ENCODE assay signal across 12 cellular contexts in the genomic region with DNA sequence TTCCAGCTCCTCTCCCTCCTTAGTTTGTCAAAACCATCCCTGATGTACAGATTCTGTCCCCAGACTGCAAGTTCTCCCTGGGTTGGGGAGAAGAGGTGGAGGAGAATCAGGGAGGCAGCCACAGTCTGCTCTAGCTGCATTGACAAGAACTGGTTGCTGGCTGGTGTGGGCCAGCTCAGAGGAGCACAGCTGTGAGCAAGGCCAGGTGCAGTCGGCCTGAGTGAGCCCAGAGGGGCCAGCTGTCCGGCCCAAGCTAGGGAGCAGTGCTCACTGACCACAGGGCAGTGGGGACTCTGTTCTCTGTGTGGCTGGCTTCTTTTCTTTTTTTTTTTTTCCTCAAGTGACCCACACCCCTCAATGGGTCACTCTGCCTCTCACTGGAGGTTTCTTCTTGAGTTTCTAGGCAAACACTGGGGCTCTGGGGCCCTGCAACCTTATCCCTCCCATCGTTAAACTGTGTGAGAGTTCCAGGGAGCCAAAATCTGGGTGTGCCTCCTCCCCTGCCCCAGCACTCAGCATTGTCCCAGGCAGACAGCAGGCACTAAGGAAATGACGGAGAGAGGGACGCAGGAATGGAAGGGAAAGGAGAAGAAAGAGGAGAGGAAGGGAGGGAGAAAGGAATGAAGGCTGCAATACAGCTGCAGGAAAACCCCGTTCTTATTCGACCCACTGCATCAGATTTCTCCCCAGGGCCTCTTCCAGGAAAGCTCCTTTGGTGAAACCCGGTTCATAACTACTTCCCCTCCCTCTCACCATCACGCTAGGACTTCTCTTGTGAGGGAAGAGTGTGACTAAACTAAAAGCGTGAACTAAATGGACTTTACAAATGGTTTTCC. TPM values are rescaled to one million over a fixed set of nuclear protein-coding genes. Genes with fewer than 3 reads are reported as not detected.
A peak's percentile ranks its signal among the peaks of the same experiment; 100 is the strongest.
DNase-seq lines count a peak whose midpoint lies in the region; ATAC-seq and TF ChIP-seq lines count a peak whose summit lies in the region.
"Had no signal": no experiment of that assay in that cellular context is flagged by ENCODE, and none has a peak within 500 bp of the region (broad histone marks: within the 10 kb centered on the region; RNA-seq: fewer than 3 reads in every experiment).

No MANE protein-coding gene starts in this region.

- H2AFZ ChIP-seq in OCI-LY7 (ENCODE audit: low read length) = peak overlapping the region; percentile 66; the same call in 1 of the 2 replicates

- H3K27ac Mint-ChIP-seq in naive thymus-derived CD4-positive, alpha-beta T cell = peak overlapping the region in 2 of 9 donors; percentile 32 to 39

- DNase-seq in KBM-7 = peak; percentile 48
- no peak for DNase-seq in OCI-LY7 (ENCODE audit: low spot score)
- DNase-seq in fibroblast of pulmonary artery (ENCODE audit: low read depth) = peak; percentile 25
- peak; percentile 28 for DNase-seq in renal cortical epithelial cell (ENCODE audit: low read depth)
- DNase-seq in activated CD4-positive, CD25-positive, alpha-beta regulatory T cell (lab: John Stamatoyannopoulos, UW) = no peak
- DNase-seq in naive thymus-derived CD4-positive, alpha-beta T cell = no peak
- DNase-seq: activated T-cell treated with anti-CD3 and anti-CD28 coated beads, Interleukin-2, amount 50 U/mL, for 1 hour; DMS153; kidney glomerular epithelial cell had no signal

- CTCF ChIA-PET in OCI-LY7 (lab: Charles Lee; ENCODE audit: unreplicated experiment) = interaction anchor here (0.6 to 2.0 kb wide), 4 partner anchors 9 to 33 kb away, joined by 3 to 6 read pairs (median 4); no protein-coding TSS in a partner anchor
- CTCF ChIA-PET in naive thymus-derived CD4-positive, alpha-beta T cell (lab: Charles Lee) = no interaction called here

- H3K27me3 ChIP-seq in naive thymus-derived CD4-positive, alpha-beta T cell (ENCODE audit: control insufficient read depth in 2 of 2, insufficient read depth in 2 of 2, low read length in 2 of 2) = no peaks in the 10 kb centered on the region
- H3K27me3 ChIP-seq: cardiac muscle cell had no signal

- peaks cover 9 to 53% (median 16%) of the 10 kb centered on the region in 7 donors for H3K4me1 Mint-ChIP-seq in naive thymus-derived CD4-positive, alpha-beta T cell

- in situ Hi-C loops in KBM-7 (cut with MboI; ENCODE audit: low pct_unique_long_range_greater_than_20kb, low sequenced_read_pairs) = no loop called here

- H3K4me3 ChIP-seq in OCI-LY7 (ENCODE audit: low read depth, low read length, poor library complexity, severe bottlenecking) (no peak overlapping the region), fibroblast of pulmonary artery (replicated peaks; ENCODE audit: low read depth, low read length) (no peak overlapping the region)
- no peak overlapping the region for H3K4me3 ChIP-seq in naive thymus-derived CD4-positive, alpha-beta T cell (ENCODE audit: low read length)
- H3K4me3 ChIP-seq: cardiac muscle cell, prostate gland had no signal

- intact Hi-C loops in OCI-LY7 (cut with micrococcal nuclease; ENCODE audit: unreplicated experiment) = no loop called here
- intact Hi-C loops in naive thymus-derived CD4-positive, alpha-beta T cell (cut with micrococcal nuclease) = no loop called here

- H3K9me3 ChIP-seq in OCI-LY7 (ENCODE audit: low read length) = no peaks in the 10 kb centered on the region
- H3K9me3 ChIP-seq in naive thymus-derived CD4-positive, alpha-beta T cell (ENCODE audit: control insufficient read depth in 2 of 3, low read length in 3 of 3) = no peaks in the 10 kb centered on the region
- H3K9me3 ChIP-seq: prostate gland had no signal

- no peaks in the 10 kb centered on the region for H3K79me2 ChIP-seq in OCI-LY7 (ENCODE audit: insufficient read depth, low read depth, low read length)

- peaks cover 0 to 2% (median 0%) of the 10 kb centered on the region in 11 donors for H3K9me3 Mint-ChIP-seq in naive thymus-derived CD4-positive, alpha-beta T cell

- no peak for ATAC-seq in naive thymus-derived CD4-positive, alpha-beta T cell
- ATAC-seq in HG03025 (IDR thresholded peaks at IDR 0.05; ENCODE audit: low FRiP score, unreplicated experiment) = no peak

- TF ChIP-seq CTCF in OCI-LY7 (conservative IDR thresholded peaks at IDR 0.05; ENCODE audit: low read length) (no peak), fibroblast of pulmonary artery (IDR thresholded peaks at IDR 0.05; ENCODE audit: low read length, missing control alignments) (no peak)

- peaks cover 0 to 19% (median 0%) of the 10 kb centered on the region in 5 donors for H3K27me3 Mint-ChIP-seq in naive thymus-derived CD4-positive, alpha-beta T cell

- H3K4me3 Mint-ChIP-seq in naive thymus-derived CD4-positive, alpha-beta T cell = peak overlapping the region in 1 of 10 donors; percentile 62

- H3K36me3 Mint-ChIP-seq in naive thymus-derived CD4-positive, alpha-beta T cell = no peaks in the 10 kb centered on the region

- POLR2A ChIA-PET in OCI-LY7 (lab: Charles Lee) = interaction anchor here (1.0 to 9.4 kb wide), 7 partner anchors 8 to 38 kb away, joined by 3 to 141 read pairs (median 4); a partner anchor contains a TSS
- POLR2A ChIA-PET in naive thymus-derived CD4-positive, alpha-beta T cell (lab: Charles Lee) = no interaction called here

- no TSS peak for BruUV-seq in OCI-LY7 (replicated peaks; lab: Mats Ljungman, UMichigan)

- peak overlapping the region; percentile 16 for H3K27ac ChIP-seq in OCI-LY7 (ENCODE audit: low read depth, low read length, poor library complexity, severe bottlenecking)
- H3K27ac ChIP-seq in naive thymus-derived CD4-positive, alpha-beta T cell (ENCODE audit: low read depth, low read length) = no peak overlapping the region
- H3K27ac ChIP-seq: cardiac muscle cell had no signal

- peaks cover 76% of the 10 kb centered on the region for H3K4me1 ChIP-seq in OCI-LY7 (ENCODE audit: insufficient read depth, low read length, poor library complexity, severe bottlenecking)
- peaks cover 0 to 13% of the 10 kb centered on the region in 2 donors for H3K4me1 ChIP-seq in naive thymus-derived CD4-positive, alpha-beta T cell (ENCODE audit: control insufficient read depth in 2 of 2, insufficient read depth in 2 of 2, low read length in 2 of 2)

- no peaks in the 10 kb centered on the region for H3K36me3 ChIP-seq in OCI-LY7 (ENCODE audit: insufficient read depth, low read length)
- H3K36me3 ChIP-seq in naive thymus-derived CD4-positive, alpha-beta T cell (ENCODE audit: control insufficient read depth in 2 of 3, insufficient read depth in 3 of 3, low read length in 3 of 3) = no peaks in the 10 kb centered on the region
- H3K36me3 ChIP-seq: cardiac muscle cell, prostate gland had no signal

- peak overlapping the region; percentile 97; the same call in 1 of the 2 replicates for H3K4me2 ChIP-seq in OCI-LY7 (ENCODE audit: low read length)

- no peaks in the 10 kb centered on the region for H3K9me2 ChIP-seq in OCI-LY7 (ENCODE audit: insufficient read depth, low read length)

- no peaks in the 10 kb centered on the region for H4K20me1 ChIP-seq in OCI-LY7 (ENCODE audit: insufficient read depth, low read length)

RNA-seq across cellular contexts. Expression of a gene that starts 37.7 kb away (rescaled TPM):
- 0.72 and 1.1 TPM in 2 replicates for total RNA-seq in OCI-LY7 (2014; rRNA removed; shearing (Covaris generic))
- 3.0 and 3.4 TPM in 2 replicates for total RNA-seq in OCI-LY7 (2022)
- 9.4 and 18.6 TPM in 2 replicates for total RNA-seq in renal cortical epithelial cell
- total RNA-seq in naive thymus-derived CD4-positive, alpha-beta T cell = 1 to 10 TPM in 3 of 5 experiments, not detected in 2; 3.9 to 4.2 (median 4.2) TPM
- not detected for polyA plus RNA-seq in naive thymus-derived CD4-positive, alpha-beta T cell

Comparison
In these comparisons a context has a peak if more than half of its experiments do, and no peak if none do; other contexts are left out.
1. DNase-seq: peak in KBM-7 (single experiment), fibroblast of pulmonary artery (single experiment) and renal cortical epithelial cell (single experiment); none in OCI-LY7 (single experiment), activated CD4-positive, CD25-positive, alpha-beta regulatory T cell (0 of 4) and naive thymus-derived CD4-positive, alpha-beta T cell (0 of 9).